18 cellular contexts compared by ENCODE assay signal in genomic region chr3:71520186-71521020, GRCh38.
DNase-seq lines count a peak whose midpoint lies in the region; ATAC-seq and TF ChIP-seq lines count a peak whose summit lies in the region.
"Had no signal": no experiment of that assay in that cellular context is flagged by ENCODE, and none has a peak within 500 bp of the region (broad histone marks: within the 10 kb centered on the region; RNA-seq: fewer than 3 reads in every experiment).

No MANE protein-coding gene starts in this region.

- no peaks in the 10 kb centered on the region for H3K27me3 ChIP-seq in DOHH2 (ENCODE audit: control insufficient read depth, low read length)
- H3K27me3 ChIP-seq in IMR-90 (ENCODE audit: control insufficient read depth, insufficient read depth, low read length): no peaks in the 10 kb centered on the region
- no peaks in the 10 kb centered on the region for H3K27me3 ChIP-seq in HAP-1 (ENCODE audit: low read depth)
- H3K27me3 ChIP-seq: neural progenitor cell had no signal

- H3K27me3 Mint-ChIP-seq in nephron (ENCODE audit: low read depth): no peaks in the 10 kb centered on the region
- H3K27me3 Mint-ChIP-seq in HFFc6 (ENCODE audit: insufficient read depth): no peaks in the 10 kb centered on the region; the same call in 1 of the 2 replicates
- H3K27me3 Mint-ChIP-seq: activated naive CD8-positive, alpha-beta T cell treated with anti-CD3 and anti-CD28 coated beads, Interleukin-2, amount 10 ng/mL, durations not matched to agents 7 days and 5 days had no signal

- DNase-seq in IMR-90 (peak; percentile 47), caudate nucleus (lab: John Stamatoyannopoulos, UW) (peak in 5 of 61 donors; percentile 37 to 86 (median 60)), HFFc6 (no peak), HAP-1 (ENCODE audit: low spot score in 2 of 2) (no peak), NCI-H82 (lab: John Stamatoyannopoulos, UW) (no peak), NCI-H1417 (lab: John Stamatoyannopoulos, UW) (no peak)
- DNase-seq: activated naive CD8-positive, alpha-beta T cell treated with anti-CD3 and anti-CD28 coated beads, Interleukin-2, amount 10 ng/mL, durations not matched to agents 7 days and 5 days; activated T-cell treated with anti-CD3 and anti-CD28 coated beads, Interleukin-2, amount 50 U/mL, for 72 hours; CD8-positive, alpha-beta T cell; left colon; NCI-H1048; NCI-H2029 treated with DMSO at 0.1 percent for 48 hours; NCI-H510A treated with DMSO at 0.1 percent for 48 hours; retina; Right ventricle myocardium superior had no signal

- dilution Hi-C loops in IMR-90 (cut with HindIII; ENCODE audit: low sequenced_read_pairs, unreplicated experiment): no loop called here

- H3K4me3 Mint-ChIP-seq in nephron: no peak overlapping the region
- H3K4me3 Mint-ChIP-seq in HFFc6: no peak overlapping the region
- H3K4me3 Mint-ChIP-seq: activated naive CD8-positive, alpha-beta T cell treated with anti-CD3 and anti-CD28 coated beads, Interleukin-2, amount 10 ng/mL, durations not matched to agents 7 days and 5 days; activated T-cell treated with anti-CD3 and anti-CD28 coated beads, Interleukin-2, amount 50 U/mL, for 72 hours; CD8-positive, alpha-beta T cell; neural progenitor cell had no signal

- H3K23ac ChIP-seq in IMR-90 (ENCODE audit: low read depth, low read length): no peak overlapping the region

- no peak overlapping the region for H4K8ac ChIP-seq in IMR-90 (ENCODE audit: low read depth in 2 of 2, low read length in 2 of 2)

- H3K56ac ChIP-seq in IMR-90 (ENCODE audit: extremely low read depth, insufficient read depth, low read length): no peak overlapping the region

- H3K9me3 Mint-ChIP-seq in nephron: no peaks in the 10 kb centered on the region
- H3K9me3 Mint-ChIP-seq in HFFc6: no peaks in the 10 kb centered on the region
- H3K9me3 Mint-ChIP-seq: activated naive CD8-positive, alpha-beta T cell treated with anti-CD3 and anti-CD28 coated beads, Interleukin-2, amount 10 ng/mL, durations not matched to agents 7 days and 5 days; activated T-cell treated with anti-CD3 and anti-CD28 coated beads, Interleukin-2, amount 50 U/mL, for 72 hours; CD8-positive, alpha-beta T cell; neural progenitor cell had no signal

- no peak for TF ChIP-seq POLR2A in IMR-90 (IDR thresholded peaks at IDR 0.05; ENCODE audit: low read depth, low read length)

- peaks cover 86% of the 10 kb centered on the region for H3K4me1 ChIP-seq in DOHH2 (ENCODE audit: control insufficient read depth, low read length)
- peaks cover 2% of the 10 kb centered on the region; the same call in 1 of the 2 replicates for H3K4me1 ChIP-seq in IMR-90 (ENCODE audit: control insufficient read depth, insufficient read depth, low read length)
- H3K4me1 ChIP-seq in HAP-1: peaks cover 16% of the 10 kb centered on the region

- H3K27ac ChIP-seq in DOHH2 (ENCODE audit: low read depth, low read length) (peak overlapping the region; percentile 16), IMR-90 (ENCODE audit: insufficient read depth, low read length) (no peak overlapping the region), caudate nucleus (ENCODE audit: low read depth, low read length) (peak overlapping the region; percentile 49)
- H3K27ac ChIP-seq: neural progenitor cell had no signal

- no peak overlapping the region for H3K14ac ChIP-seq in IMR-90 (replicated peaks; ENCODE audit: low read depth, low read length)

- no peak overlapping the region for H2BK5ac ChIP-seq in IMR-90 (ENCODE audit: low read depth, low read length, poor library complexity, severe bottlenecking)

- H3K4me2 ChIP-seq in DOHH2 (ENCODE audit: low read length) (peak overlapping the region; percentile 70), IMR-90 (ENCODE audit: low read depth, low read length) (no peak overlapping the region)
- H3K4me2 ChIP-seq: neural progenitor cell had no signal

- no peak overlapping the region for H2BK20ac ChIP-seq in IMR-90 (ENCODE audit: low read depth, low read length)

- WGBS in IMR-90 (ENCODE audit: extremely low coverage in 2 of 2, insufficient read length in 1 of 2), 2 experiments: 50% methylated on average over 1 of the region's 10 CpGs; no CpG with 5 or more reads in 1 of the 2 experiments

- peak overlapping the region; percentile 54 for H3K4me3 ChIP-seq in DOHH2 (ENCODE audit: low read length)
- H3K4me3 ChIP-seq in IMR-90 (ENCODE audit: insufficient read depth, low read depth, low read length): no peak overlapping the region
- H3K4me3 ChIP-seq in HAP-1: no peak overlapping the region
- H3K4me3 ChIP-seq: neural progenitor cell had no signal

- H3K4me1 Mint-ChIP-seq in nephron (peaks cover 52% of the 10 kb centered on the region), HFFc6 (ENCODE audit: low read depth) (peaks cover 53% of the 10 kb centered on the region)

- no peaks in the 10 kb centered on the region for H3F3A ChIP-seq in DOHH2 (ENCODE audit: control insufficient read depth, insufficient read depth)

- POLR2A ChIA-PET in IMR-90 (lab: Charles Lee; ENCODE audit: unreplicated experiment): no interaction called here

- H2AK9ac ChIP-seq in IMR-90 (replicated peaks; ENCODE audit: low read depth, low read length, poor library complexity): no peak overlapping the region

- no peak for TF ChIP-seq CTCF in DOHH2 (IDR thresholded peaks at IDR 0.05; ENCODE audit: low read depth, low read length, poor library complexity, severe bottlenecking)
- no peak for TF ChIP-seq CTCF in IMR-90 (conservative IDR thresholded peaks at IDR 0.05; ENCODE audit: low read depth, low read length)
- TF ChIP-seq CTCF in nephron (IDR thresholded peaks at IDR 0.05; ENCODE audit: unreplicated experiment in 3 of 3): no peak
- no peak for TF ChIP-seq CTCF in HFFc6 (IDR thresholded peaks at IDR 0.05)

- peak overlapping the region; percentile 24 for H3K4ac ChIP-seq in IMR-90 (ENCODE audit: low read depth, low read length)

- peaks cover 99% of the 10 kb centered on the region for H3K79me2 ChIP-seq in DOHH2 (ENCODE audit: control insufficient read depth, low read length)

- H3K36me3 Mint-ChIP-seq in nephron (ENCODE audit: low read depth): no peaks in the 10 kb centered on the region
- H3K36me3 Mint-ChIP-seq in HFFc6 (ENCODE audit: low read depth): no peaks in the 10 kb centered on the region

- peaks cover 4% of the 10 kb centered on the region; the same call in 1 of the 2 replicates for H3K9me1 ChIP-seq in IMR-90 (ENCODE audit: insufficient read depth, low read length)

- intact Hi-C loops in IMR-90 (cut with micrococcal nuclease): no loop called here

- no peak overlapping the region for H4K5ac ChIP-seq in IMR-90 (ENCODE audit: low read depth, low read length)

- H2BK120ac ChIP-seq in IMR-90 (ENCODE audit: low read depth, low read length): no peak overlapping the region

- H4K91ac ChIP-seq in IMR-90 (ENCODE audit: insufficient read depth, low read depth, low read length): peak overlapping the region; percentile 9; the same call in 1 of the 2 replicates

- H3K9me3 ChIP-seq in DOHH2 (ENCODE audit: control insufficient read depth, insufficient read depth, low read length) (no peaks in the 10 kb centered on the region), IMR-90 (ENCODE audit: control insufficient read depth, insufficient read depth, low read length) (no peaks in the 10 kb centered on the region), HAP-1 (no peaks in the 10 kb centered on the region)

- H3K36me3 ChIP-seq in DOHH2 (ENCODE audit: control insufficient read depth, low read length) (peaks cover 60% of the 10 kb centered on the region), IMR-90 (ENCODE audit: control insufficient read depth, insufficient read depth, low read length) (no peaks in the 10 kb centered on the region; the same call in 1 of the 2 replicates), HAP-1 (replicated peaks) (peaks cover 2% of the 10 kb centered on the region; the same call in 1 of the 2 replicates)
- H3K36me3 ChIP-seq: neural progenitor cell had no signal

- H2AFZ ChIP-seq in IMR-90 (replicated peaks; ENCODE audit: low read length, poor library complexity): no peak overlapping the region
- H2AFZ ChIP-seq: neural progenitor cell had no signal

- no peak overlapping the region for H3K18ac ChIP-seq in IMR-90 (ENCODE audit: low read depth, low read length)

- no peak for ATAC-seq in IMR-90 (ENCODE audit: low read depth)
- ATAC-seq: CD8-positive, alpha-beta T cell; left colon had no signal

- H3K9ac ChIP-seq in IMR-90 (ENCODE audit: low read depth, low read length): no peak overlapping the region
- H3K9ac ChIP-seq: neural progenitor cell had no signal

- no TSS peak for BruUV-seq in IMR-90 (replicated peaks; lab: Mats Ljungman, UMichigan)

- H3K27ac Mint-ChIP-seq in nephron (peak overlapping the region; percentile 51 to 81 (median 68)), HFFc6 (no peak overlapping the region)
- H3K27ac Mint-ChIP-seq: activated naive CD8-positive, alpha-beta T cell treated with anti-CD3 and anti-CD28 coated beads, Interleukin-2, amount 10 ng/mL, durations not matched to agents 7 days and 5 days; activated T-cell treated with anti-CD3 and anti-CD28 coated beads, Interleukin-2, amount 50 U/mL, for 72 hours; CD8-positive, alpha-beta T cell had no signal

- 0 out of 3 replicates have a peak overlapping the region, but pooled peaks have one; percentile 2 for H2BK15ac ChIP-seq in IMR-90 (ENCODE audit: low read depth, low read length)

- peaks cover 22 to 40% of the 10 kb centered on the region in 2 experiments for H3K79me1 ChIP-seq in IMR-90 (ENCODE audit: low read depth in 1 of 2, low read length in 2 of 2)

- H3K9me2 ChIP-seq in DOHH2 (replicated peaks; ENCODE audit: control insufficient read depth, low read length): no peaks in the 10 kb centered on the region

- CTCF ChIA-PET in IMR-90 (lab: Yijun Ruan, JAX): no interaction called here

- no peak for TF ChIP-seq RAD21 in IMR-90 (IDR thresholded peaks at IDR 0.05; ENCODE audit: low read length)

- H2AK5ac ChIP-seq in IMR-90 (ENCODE audit: low read depth, low read length): peak overlapping the region; percentile 13; the same call in 1 of the 2 replicates

- in situ Hi-C loops in IMR-90 (cut with MboI; ENCODE audit: low sequenced_read_pairs): no loop called here
- in situ Hi-C loops in HAP-1 (cut with MboI; ENCODE audit: low sequenced_read_pairs): no loop called here

- peaks cover 8% of the 10 kb centered on the region for H4K20me1 ChIP-seq in DOHH2 (ENCODE audit: control insufficient read depth, insufficient read depth, low read depth, low read length)
- H4K20me1 ChIP-seq in IMR-90 (ENCODE audit: insufficient read depth, low read length): no peaks in the 10 kb centered on the region

TF ChIP-seq in IMR-90, 13 proteins besides CTCF, POLR2A, EP300 and RAD21:
- TF ChIP-seq CEBPB (IDR thresholded peaks at IDR 0.05; ENCODE audit: low read depth, low read length) (0 out of 2 replicates have a peak, but pooled peaks have one; percentile 28), MAZ (IDR thresholded peaks at IDR 0.05; ENCODE audit: borderline replicate concordance, low read depth, low read length) (no peak), RFX5 (IDR thresholded peaks at IDR 0.05; ENCODE audit: low read depth, low read length) (no peak)
